1 cellular context compared by ENCODE assay signal in the genomic region with DNA sequence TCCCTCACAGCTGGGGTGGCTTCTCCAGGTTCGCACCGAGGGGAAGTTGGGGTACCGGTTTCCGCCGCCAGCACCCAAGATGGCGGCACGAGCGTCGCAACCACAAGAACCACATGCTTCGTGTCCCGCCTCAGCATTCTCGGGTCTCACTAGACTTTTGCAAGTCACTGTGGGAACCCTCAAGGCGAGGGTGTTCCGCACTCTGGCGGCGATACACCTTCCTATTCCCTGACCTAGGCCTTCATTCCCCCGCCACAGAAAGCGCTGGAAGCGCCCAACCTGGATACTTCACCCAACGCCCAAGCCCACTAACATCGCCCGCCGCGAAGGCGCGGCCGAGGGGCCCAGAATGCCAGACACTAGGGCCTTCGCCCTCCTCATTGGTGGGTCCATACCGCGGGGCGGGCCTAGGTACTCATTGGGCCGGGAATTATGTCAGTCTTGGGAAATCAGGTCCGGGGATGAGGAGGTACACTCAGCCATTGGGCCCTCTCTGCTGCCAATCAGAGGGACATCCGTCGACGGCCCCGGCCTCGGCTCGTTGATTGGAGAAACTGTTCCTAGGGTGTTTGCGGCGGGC.
A peak's percentile ranks its signal among the peaks of the same experiment; 100 is the strongest.
TF ChIP-seq lines count a peak whose summit lies in the region.

No MANE protein-coding gene starts in this region.

TF ChIP-seq in H1, 55 proteins besides CTCF, POLR2A, EP300 and RAD21:
- TF ChIP-seq TEAD4 (IDR thresholded peaks at IDR 0.05; ENCODE audit: low read depth, low read length) (peak; percentile 51; the same call in 1 of the 2 replicates), BCL11A (IDR thresholded peaks at IDR 0.05; ENCODE audit: low read depth in 2 of 2, low read length in 2 of 2) (no peak), TAF7 (optimal IDR thresholded peaks at IDR 0.05; ENCODE audit: borderline replicate concordance, low read depth, low read length) (peak; percentile 92), KDM5A (IDR thresholded peaks at IDR 0.05; ENCODE audit: low read length) (no peak), SAP30 (IDR thresholded peaks at IDR 0.05; ENCODE audit: insufficient read depth, insufficient replicate concordance, low read length) (no peak), JUND (IDR thresholded peaks at IDR 0.05; ENCODE audit: low read length) (no peak), TBP (IDR thresholded peaks at IDR 0.05; ENCODE audit: low read depth, low read length) (peak; percentile 91), RFX5 (IDR thresholded peaks at IDR 0.05; ENCODE audit: borderline replicate concordance, low read depth, low read length) (no peak), CTBP2 (IDR thresholded peaks at IDR 0.05; ENCODE audit: borderline replicate concordance, insufficient read depth, insufficient read length, low read length) (no peak), SUZ12 (IDR thresholded peaks at IDR 0.05; ENCODE audit: low read length) (no peak), SP2 (IDR thresholded peaks at IDR 0.05; ENCODE audit: low read length) (peak; percentile 88), KDM1A (IDR thresholded peaks at IDR 0.05; ENCODE audit: borderline replicate concordance, low read length) (no peak), JUN (IDR thresholded peaks at IDR 0.05; ENCODE audit: low read depth, low read length) (no peak), TCF12 (IDR thresholded peaks at IDR 0.05; ENCODE audit: low read depth, low read length) (0 out of 2 replicates have a peak, but pooled peaks have one; percentile 19), CEBPB (IDR thresholded peaks at IDR 0.05; ENCODE audit: low read depth, low read length) (no peak), POLR2AphosphoS5 (IDR thresholded peaks at IDR 0.05; ENCODE audit: low read depth, low read length) (peak; percentile 61; the same call in 1 of the 2 replicates), SP4 (IDR thresholded peaks at IDR 0.05; ENCODE audit: low read length) (peak; percentile 78; the same call in 1 of the 2 replicates), SRF (IDR thresholded peaks at IDR 0.05; ENCODE audit: low read depth, low read length) (no peak), PHF8 (conservative IDR thresholded peaks at IDR 0.05; ENCODE audit: low read depth, low read length) (peak; percentile 90), KDM4A (IDR thresholded peaks at IDR 0.05; ENCODE audit: low read depth, low read length, severe bottlenecking) (peak; percentile 77), BACH1 (IDR thresholded peaks at IDR 0.05; ENCODE audit: low read length) (no peak; the same call in 1 of the 2 replicates), BRCA1 (IDR thresholded peaks at IDR 0.05; ENCODE audit: low read depth, low read length) (no peak), SIRT6 (IDR thresholded peaks at IDR 0.05; ENCODE audit: low read length) (no peak), FOSL1 (IDR thresholded peaks at IDR 0.05; ENCODE audit: insufficient read depth, low read depth, low read length) (no peak), NRF1 (IDR thresholded peaks at IDR 0.05; ENCODE audit: low read depth, low read length) (no peak), GABPA (IDR thresholded peaks at IDR 0.05; ENCODE audit: borderline replicate concordance, insufficient read depth, low read length) (peak; percentile 30; the same call in 1 of the 2 replicates), CHD1 (IDR thresholded peaks at IDR 0.05; ENCODE audit: low read depth, low read length) (no peak), YY1 (IDR thresholded peaks at IDR 0.05; ENCODE audit: low read depth, low read length) (peak; percentile 99), RNF2 (IDR thresholded peaks at IDR 0.05; ENCODE audit: borderline replicate concordance, low read depth, low read length, missing control alignments, poor library complexity, severe bottlenecking) (peak; percentile 42), CBX8 (IDR thresholded peaks at IDR 0.05; ENCODE audit: borderline replicate concordance, low read depth, low read length) (no peak), SIN3A (conservative IDR thresholded peaks at IDR 0.05 in 1 of 2, IDR thresholded peaks at IDR 0.05 in 1 of 2; ENCODE audit: low read depth in 1 of 2, low read length in 2 of 2) (0 out of 4 replicates have a peak, but pooled peaks of 1 of the 2 experiments have one; percentile 75), TAF1 (IDR thresholded peaks at IDR 0.05; ENCODE audit: low read depth, low read length) (peak; percentile 97), RBBP5 (IDR thresholded peaks at IDR 0.05; ENCODE audit: borderline replicate concordance, low read depth, low read length) (0 out of 2 replicates have a peak, but pooled peaks have one; percentile 47), ASH2L (IDR thresholded peaks at IDR 0.05; ENCODE audit: low read length) (peak; percentile 36), SIX5 (IDR thresholded peaks at IDR 0.05; ENCODE audit: low read depth, low read length) (no peak), ZNF274 (IDR thresholded peaks at IDR 0.05; ENCODE audit: borderline replicate concordance, extremely low read depth, low read length) (no peak), HDAC2 (IDR thresholded peaks at IDR 0.05; ENCODE audit: borderline replicate concordance in 1 of 2, low read depth in 2 of 2, low read length in 2 of 2) (0 out of 4 replicates have a peak, but pooled peaks of 1 of the 2 experiments have one; percentile 87), NANOG (IDR thresholded peaks at IDR 0.05; ENCODE audit: insufficient read depth, low read depth, low read length, poor library complexity, severe bottlenecking) (no peak), CREB1 (IDR thresholded peaks at IDR 0.05) (peak; percentile 79), EGR1 (IDR thresholded peaks at IDR 0.05; ENCODE audit: borderline replicate concordance, low read depth, low read length) (no peak), HDAC6 (IDR thresholded peaks at IDR 0.05; ENCODE audit: low read depth, low read length) (no peak), CBX5 (IDR thresholded peaks at IDR 0.05; ENCODE audit: low read depth, low read length) (no peak), RXRA (IDR thresholded peaks at IDR 0.05; ENCODE audit: insufficient read depth, low read depth, low read length) (no peak), MAFK (IDR thresholded peaks at IDR 0.05; ENCODE audit: low read depth, low read length) (peak; percentile 41; the same call in 1 of the 2 replicates), SP1 (IDR thresholded peaks at IDR 0.05; ENCODE audit: low read depth, low read length) (peak; percentile 98), CHD2 (IDR thresholded peaks at IDR 0.05; ENCODE audit: low read length) (peak; percentile 90), EZH2 (IDR thresholded peaks at IDR 0.05; ENCODE audit: low read depth, low read length, severe bottlenecking) (no peak), POU5F1 (IDR thresholded peaks at IDR 0.05; ENCODE audit: low read depth, low read length) (no peak), GTF2F1 (IDR thresholded peaks at IDR 0.05; ENCODE audit: borderline replicate concordance, low read depth, low read length) (no peak)
- TF ChIP-seq, protein P1, sequence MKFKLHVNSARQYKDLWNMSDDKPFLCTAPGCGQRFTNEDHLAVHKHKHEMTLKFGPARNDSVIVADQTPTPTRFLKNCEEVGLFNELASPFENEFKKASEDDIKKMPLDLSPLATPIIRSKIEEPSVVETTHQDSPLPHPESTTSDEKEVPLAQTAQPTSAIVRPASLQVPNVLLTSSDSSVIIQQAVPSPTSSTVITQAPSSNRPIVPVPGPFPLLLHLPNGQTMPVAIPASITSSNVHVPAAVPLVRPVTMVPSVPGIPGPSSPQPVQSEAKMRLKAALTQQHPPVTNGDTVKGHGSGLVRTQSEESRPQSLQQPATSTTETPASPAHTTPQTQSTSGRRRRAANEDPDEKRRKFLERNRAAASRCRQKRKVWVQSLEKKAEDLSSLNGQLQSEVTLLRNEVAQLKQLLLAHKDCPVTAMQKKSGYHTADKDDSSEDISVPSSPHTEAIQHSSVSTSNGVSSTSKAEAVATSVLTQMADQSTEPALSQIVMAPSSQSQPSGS (IDR thresholded peaks at IDR 0.05; ENCODE audit: low read length) = no peak; the same call in 1 of the 2 replicates
- TF ChIP-seq, protein P2, sequence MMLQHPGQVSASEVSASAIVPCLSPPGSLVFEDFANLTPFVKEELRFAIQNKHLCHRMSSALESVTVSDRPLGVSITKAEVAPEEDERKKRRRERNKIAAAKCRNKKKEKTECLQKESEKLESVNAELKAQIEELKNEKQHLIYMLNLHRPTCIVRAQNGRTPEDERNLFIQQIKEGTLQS (IDR thresholded peaks at IDR 0.05; ENCODE audit: insufficient read depth, low read depth, low read length) = no peak
- TF ChIP-seq, protein P3, sequence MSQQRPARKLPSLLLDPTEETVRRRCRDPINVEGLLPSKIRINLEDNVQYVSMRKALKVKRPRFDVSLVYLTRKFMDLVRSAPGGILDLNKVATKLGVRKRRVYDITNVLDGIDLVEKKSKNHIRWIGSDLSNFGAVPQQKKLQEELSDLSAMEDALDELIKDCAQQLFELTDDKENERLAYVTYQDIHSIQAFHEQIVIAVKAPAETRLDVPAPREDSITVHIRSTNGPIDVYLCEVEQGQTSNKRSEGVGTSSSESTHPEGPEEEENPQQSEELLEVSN (IDR thresholded peaks at IDR 0.05) = peak; percentile 99
- TF ChIP-seq, protein P4, sequence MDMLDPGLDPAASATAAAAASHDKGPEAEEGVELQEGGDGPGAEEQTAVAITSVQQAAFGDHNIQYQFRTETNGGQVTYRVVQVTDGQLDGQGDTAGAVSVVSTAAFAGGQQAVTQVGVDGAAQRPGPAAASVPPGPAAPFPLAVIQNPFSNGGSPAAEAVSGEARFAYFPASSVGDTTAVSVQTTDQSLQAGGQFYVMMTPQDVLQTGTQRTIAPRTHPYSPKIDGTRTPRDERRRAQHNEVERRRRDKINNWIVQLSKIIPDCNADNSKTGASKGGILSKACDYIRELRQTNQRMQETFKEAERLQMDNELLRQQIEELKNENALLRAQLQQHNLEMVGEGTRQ (IDR thresholded peaks at IDR 0.05; ENCODE audit: low read length) = peak; percentile 42; the same call in 1 of the 2 replicates
- TF ChIP-seq, protein P5, sequence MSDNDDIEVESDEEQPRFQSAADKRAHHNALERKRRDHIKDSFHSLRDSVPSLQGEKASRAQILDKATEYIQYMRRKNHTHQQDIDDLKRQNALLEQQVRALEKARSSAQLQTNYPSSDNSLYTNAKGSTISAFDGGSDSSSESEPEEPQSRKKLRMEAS (IDR thresholded peaks at IDR 0.05) = peak; percentile 99
- TF ChIP-seq, protein P6, sequence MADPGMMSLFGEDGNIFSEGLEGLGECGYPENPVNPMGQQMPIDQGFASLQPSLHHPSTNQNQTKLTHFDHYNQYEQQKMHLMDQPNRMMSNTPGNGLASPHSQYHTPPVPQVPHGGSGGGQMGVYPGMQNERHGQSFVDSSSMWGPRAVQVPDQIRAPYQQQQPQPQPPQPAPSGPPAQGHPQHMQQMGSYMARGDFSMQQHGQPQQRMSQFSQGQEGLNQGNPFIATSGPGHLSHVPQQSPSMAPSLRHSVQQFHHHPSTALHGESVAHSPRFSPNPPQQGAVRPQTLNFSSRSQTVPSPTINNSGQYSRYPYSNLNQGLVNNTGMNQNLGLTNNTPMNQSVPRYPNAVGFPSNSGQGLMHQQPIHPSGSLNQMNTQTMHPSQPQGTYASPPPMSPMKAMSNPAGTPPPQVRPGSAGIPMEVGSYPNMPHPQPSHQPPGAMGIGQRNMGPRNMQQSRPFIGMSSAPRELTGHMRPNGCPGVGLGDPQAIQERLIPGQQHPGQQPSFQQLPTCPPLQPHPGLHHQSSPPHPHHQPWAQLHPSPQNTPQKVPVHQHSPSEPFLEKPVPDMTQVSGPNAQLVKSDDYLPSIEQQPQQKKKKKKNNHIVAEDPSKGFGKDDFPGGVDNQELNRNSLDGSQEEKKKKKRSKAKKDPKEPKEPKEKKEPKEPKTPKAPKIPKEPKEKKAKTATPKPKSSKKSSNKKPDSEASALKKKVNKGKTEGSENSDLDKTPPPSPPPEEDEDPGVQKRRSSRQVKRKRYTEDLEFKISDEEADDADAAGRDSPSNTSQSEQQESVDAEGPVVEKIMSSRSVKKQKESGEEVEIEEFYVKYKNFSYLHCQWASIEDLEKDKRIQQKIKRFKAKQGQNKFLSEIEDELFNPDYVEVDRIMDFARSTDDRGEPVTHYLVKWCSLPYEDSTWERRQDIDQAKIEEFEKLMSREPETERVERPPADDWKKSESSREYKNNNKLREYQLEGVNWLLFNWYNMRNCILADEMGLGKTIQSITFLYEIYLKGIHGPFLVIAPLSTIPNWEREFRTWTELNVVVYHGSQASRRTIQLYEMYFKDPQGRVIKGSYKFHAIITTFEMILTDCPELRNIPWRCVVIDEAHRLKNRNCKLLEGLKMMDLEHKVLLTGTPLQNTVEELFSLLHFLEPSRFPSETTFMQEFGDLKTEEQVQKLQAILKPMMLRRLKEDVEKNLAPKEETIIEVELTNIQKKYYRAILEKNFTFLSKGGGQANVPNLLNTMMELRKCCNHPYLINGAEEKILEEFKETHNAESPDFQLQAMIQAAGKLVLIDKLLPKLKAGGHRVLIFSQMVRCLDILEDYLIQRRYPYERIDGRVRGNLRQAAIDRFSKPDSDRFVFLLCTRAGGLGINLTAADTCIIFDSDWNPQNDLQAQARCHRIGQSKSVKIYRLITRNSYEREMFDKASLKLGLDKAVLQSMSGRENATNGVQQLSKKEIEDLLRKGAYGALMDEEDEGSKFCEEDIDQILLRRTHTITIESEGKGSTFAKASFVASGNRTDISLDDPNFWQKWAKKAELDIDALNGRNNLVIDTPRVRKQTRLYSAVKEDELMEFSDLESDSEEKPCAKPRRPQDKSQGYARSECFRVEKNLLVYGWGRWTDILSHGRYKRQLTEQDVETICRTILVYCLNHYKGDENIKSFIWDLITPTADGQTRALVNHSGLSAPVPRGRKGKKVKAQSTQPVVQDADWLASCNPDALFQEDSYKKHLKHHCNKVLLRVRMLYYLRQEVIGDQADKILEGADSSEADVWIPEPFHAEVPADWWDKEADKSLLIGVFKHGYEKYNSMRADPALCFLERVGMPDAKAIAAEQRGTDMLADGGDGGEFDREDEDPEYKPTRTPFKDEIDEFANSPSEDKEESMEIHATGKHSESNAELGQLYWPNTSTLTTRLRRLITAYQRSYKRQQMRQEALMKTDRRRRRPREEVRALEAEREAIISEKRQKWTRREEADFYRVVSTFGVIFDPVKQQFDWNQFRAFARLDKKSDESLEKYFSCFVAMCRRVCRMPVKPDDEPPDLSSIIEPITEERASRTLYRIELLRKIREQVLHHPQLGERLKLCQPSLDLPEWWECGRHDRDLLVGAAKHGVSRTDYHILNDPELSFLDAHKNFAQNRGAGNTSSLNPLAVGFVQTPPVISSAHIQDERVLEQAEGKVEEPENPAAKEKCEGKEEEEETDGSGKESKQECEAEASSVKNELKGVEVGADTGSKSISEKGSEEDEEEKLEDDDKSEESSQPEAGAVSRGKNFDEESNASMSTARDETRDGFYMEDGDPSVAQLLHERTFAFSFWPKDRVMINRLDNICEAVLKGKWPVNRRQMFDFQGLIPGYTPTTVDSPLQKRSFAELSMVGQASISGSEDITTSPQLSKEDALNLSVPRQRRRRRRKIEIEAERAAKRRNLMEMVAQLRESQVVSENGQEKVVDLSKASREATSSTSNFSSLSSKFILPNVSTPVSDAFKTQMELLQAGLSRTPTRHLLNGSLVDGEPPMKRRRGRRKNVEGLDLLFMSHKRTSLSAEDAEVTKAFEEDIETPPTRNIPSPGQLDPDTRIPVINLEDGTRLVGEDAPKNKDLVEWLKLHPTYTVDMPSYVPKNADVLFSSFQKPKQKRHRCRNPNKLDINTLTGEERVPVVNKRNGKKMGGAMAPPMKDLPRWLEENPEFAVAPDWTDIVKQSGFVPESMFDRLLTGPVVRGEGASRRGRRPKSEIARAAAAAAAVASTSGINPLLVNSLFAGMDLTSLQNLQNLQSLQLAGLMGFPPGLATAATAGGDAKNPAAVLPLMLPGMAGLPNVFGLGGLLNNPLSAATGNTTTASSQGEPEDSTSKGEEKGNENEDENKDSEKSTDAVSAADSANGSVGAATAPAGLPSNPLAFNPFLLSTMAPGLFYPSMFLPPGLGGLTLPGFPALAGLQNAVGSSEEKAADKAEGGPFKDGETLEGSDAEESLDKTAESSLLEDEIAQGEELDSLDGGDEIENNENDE (IDR thresholded peaks at IDR 0.05; ENCODE audit: insufficient replicate concordance, low read length) = no peak
